ENCODE assay signal across 8 cellular contexts in the genomic region with DNA sequence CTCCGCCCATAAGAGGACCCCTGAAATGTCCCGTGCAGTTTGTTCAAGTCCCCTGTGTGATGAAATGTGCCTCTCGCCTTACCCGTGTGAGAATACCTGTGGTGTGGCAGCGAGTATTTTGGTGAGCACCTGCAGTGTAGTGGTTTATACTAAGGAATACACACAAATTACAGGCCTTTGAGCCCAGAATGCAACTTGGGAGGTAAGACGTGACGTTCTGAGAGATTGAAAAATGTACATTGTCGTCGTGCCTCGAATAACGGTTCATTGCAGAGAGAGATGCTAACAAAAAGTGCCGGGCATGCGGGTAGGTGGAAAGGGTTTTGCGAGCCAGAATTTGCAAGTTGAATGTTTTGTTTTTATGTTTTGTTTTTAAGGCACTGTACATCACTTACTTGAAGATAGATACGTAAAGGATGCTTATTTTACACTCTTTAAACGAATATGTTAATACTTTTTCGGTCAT. TPM values are rescaled to one million over a fixed set of nuclear protein-coding genes. Genes with fewer than 3 reads are reported as not detected.
DNase-seq lines count a peak whose midpoint lies in the region; ATAC-seq, FAIRE-seq and TF ChIP-seq lines count a peak whose summit lies in the region.

No MANE protein-coding gene starts in this region.

- CTCF ChIA-PET in A549 (lab: Yijun Ruan, JAX), result interaction anchor here (1.0 kb wide), 1 partner anchor 10 kb away, joined by 3 read pairs; no protein-coding TSS in a partner anchor

- H3K4me1 ChIP-seq in A549, result peaks cover 10% of the 10 kb centered on the region; the same call in 2 of the 3 replicates

- WGBS in A549 (ENCODE audit: missing lambda C conversion rate), result 1% methylated on average over 17 of the region's 17 CpGs

- peak overlapping the region; percentile 94 to 96 for H3K27ac ChIP-seq in A549

- no peaks in the 10 kb centered on the region for H3K9me3 ChIP-seq in A549

- H3K4me1 Mint-ChIP-seq in memory B cell, result peaks cover 18% of the 10 kb centered on the region

- POLR2A ChIA-PET in A549 (lab: Yijun Ruan, JAX), result interaction anchor here (0.6 to 1.3 kb wide), 3 partner anchors 49 to 783 kb away, joined by 3 to 5 read pairs (median 5); no protein-coding TSS in a partner anchor

- DNase-seq in A549 (ENCODE audit: low read depth in 1 of 2, low spot score in 1 of 2) (no peak), amniotic epithelial cell (ENCODE audit: low read depth) (peak; percentile 11), memory B cell (ENCODE audit: low spot score in 2 of 2) (no peak), A172 (ENCODE audit: low spot score) (no peak), NCI-H2081 treated with DMSO at 0.1 percent for 48 hours (lab: John Stamatoyannopoulos, UW) (no peak)

- H3K27me3 Mint-ChIP-seq in memory B cell, result no peaks in the 10 kb centered on the region

- peak overlapping the region; percentile 94 for H3K27ac Mint-ChIP-seq in memory B cell

- no peak for TF ChIP-seq CTCF in A549 (IDR thresholded peaks at IDR 0.05)

- TF ChIP-seq POLR2A in A549 (IDR thresholded peaks at IDR 0.05; ENCODE audit: low read length), result no peak; the same call in 1 of the 2 replicates

- no peak for TF ChIP-seq EP300 in A549 (IDR thresholded peaks at IDR 0.05)

- H3K9me3 Mint-ChIP-seq in memory B cell, result no peaks in the 10 kb centered on the region

- H3K36me3 Mint-ChIP-seq in memory B cell, result peaks cover 1% of the 10 kb centered on the region

- TF ChIP-seq RAD21 in A549 (conservative IDR thresholded peaks at IDR 0.05 in 1 of 2, IDR thresholded peaks at IDR 0.05 in 1 of 2), result no peak

- ATAC-seq in A549 (peak in 1 of 2 experiments; percentile 60; a peak in 3 of 6 replicates), GM19023 (IDR thresholded peaks at IDR 0.05; ENCODE audit: unreplicated experiment) (peak; percentile 19), HG03521 (IDR thresholded peaks at IDR 0.05; ENCODE audit: unreplicated experiment) (peak; percentile 15), memory B cell (ENCODE audit: low read depth) (peak; percentile 30), GM18858 (IDR thresholded peaks at IDR 0.05; ENCODE audit: unreplicated experiment) (no peak)

- peak overlapping the region; percentile 70 for H3K4me3 ChIP-seq in A549

- peak overlapping the region; percentile 77 for H3K4me2 ChIP-seq in A549

- no peak for FAIRE-seq in A549 (lab: Jason Lieb, UNC)

- peak overlapping the region; percentile 94 for H3K4me3 Mint-ChIP-seq in memory B cell

TF ChIP-seq in A549, 52 proteins besides CTCF, POLR2A, EP300 and RAD21:
- TF ChIP-seq EHMT2 (IDR thresholded peaks at IDR 0.05; ENCODE audit: low read depth) (no peak), JUN (IDR thresholded peaks at IDR 0.05) (peak in 1 of 2 experiments; percentile 6; a peak in 1 of 5 replicates), HOXA7 (CRISPR knock-in tag; IDR thresholded peaks at IDR 0.05) (no peak)
- TF ChIP-seq, protein P1, sequence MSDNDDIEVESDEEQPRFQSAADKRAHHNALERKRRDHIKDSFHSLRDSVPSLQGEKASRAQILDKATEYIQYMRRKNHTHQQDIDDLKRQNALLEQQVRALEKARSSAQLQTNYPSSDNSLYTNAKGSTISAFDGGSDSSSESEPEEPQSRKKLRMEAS (IDR thresholded peaks at IDR 0.05), result peak; percentile 35; the same call in 1 of the 2 replicates

RNA-seq across cellular contexts. Expression of a gene that starts 0.9 kb away (rescaled TPM):
- 49.6 and 65.4 TPM in 2 replicates for polyA plus RNA-seq in A549 (2011; rRNA removed)
- polyA plus RNA-seq in A549 (2012; cell fraction: cytosol; rRNA removed), result 11.4 and 13.0 TPM in 2 replicates
- 4.4 and 8.5 TPM in 2 replicates for polyA plus RNA-seq in A549 (2012; cell fraction: nucleus; rRNA removed)
- 25.6 to 28.2 TPM (median 26.8 TPM) in 3 replicates for polyA plus RNA-seq in A549 (2017; fragmentation: RNase III; extraction: RNeasy Plus Mini Kit Qiagen cat#74134 plus additional on column Dnase treatment)
- polyA minus RNA-seq in A549 (2011; rRNA and poly(A)+ RNA removed), result 14.9 and 19.3 TPM in 2 replicates
- 63.4 and 95.1 TPM in 2 replicates for total RNA-seq in A172 (2014; rRNA removed; shearing (Covaris generic))
